8 cellular contexts compared by ENCODE assay signal in the genomic region with DNA sequence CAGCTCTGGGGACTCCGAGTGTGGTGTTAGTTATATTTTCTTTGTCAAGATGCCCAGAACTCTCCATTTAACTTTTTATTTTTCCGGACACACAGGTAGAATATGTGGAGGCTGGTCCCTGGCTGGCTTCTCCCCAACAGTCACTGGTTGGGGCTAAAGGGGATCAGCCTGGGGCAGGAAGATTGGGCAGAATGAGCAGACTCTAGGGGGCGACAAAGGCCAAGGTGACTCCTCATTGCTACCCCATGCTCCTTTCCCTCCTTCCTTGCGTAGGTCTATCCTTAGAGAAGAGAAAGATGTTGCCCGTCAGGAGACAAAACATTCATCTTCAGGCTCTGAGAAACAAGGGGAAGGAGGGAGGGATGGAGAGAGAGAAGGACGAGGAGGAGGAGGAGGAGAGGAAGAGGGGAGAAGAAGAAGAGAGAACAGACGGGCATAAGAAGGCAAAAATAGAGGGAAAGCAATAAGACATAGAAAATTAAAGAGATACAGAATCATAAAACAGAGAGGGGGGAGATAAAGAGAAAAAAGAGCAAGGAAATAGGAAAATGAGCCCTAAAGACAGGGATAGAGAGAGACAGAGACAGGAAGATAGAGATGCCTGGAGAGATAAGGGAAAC.
DNase-seq lines count a peak whose midpoint lies in the region; ATAC-seq, FAIRE-seq and TF ChIP-seq lines count a peak whose summit lies in the region.

No MANE protein-coding gene starts in this region.

- WGBS in HepG2 (ENCODE audit: low lambda C conversion rate) = 23% methylated on average over 7 of the region's 7 CpGs

- POLR2A ChIA-PET in HepG2 (lab: Yijun Ruan, JAX) (no interaction called here), HEK293T (lab: Yijun Ruan, JAX) (interaction anchor here (1.6 kb wide), 1 partner anchor 11 kb away, joined by 3 read pairs; no protein-coding TSS in a partner anchor)

- CTCF ChIA-PET in HepG2 (lab: Yijun Ruan, JAX; ENCODE audit: low intra/inter-chr PET ratio, low total read pairs) = interaction anchor here (1.3 to 1.4 kb wide), 2 partner anchors 182 to 198 kb away, joined by 3 to 5 read pairs; no protein-coding TSS in a partner anchor
- CTCF ChIA-PET in HEK293T (lab: Yijun Ruan, JAX) = interaction anchor here (1.3 to 1.9 kb wide), 2 partner anchors 90 to 182 kb away, joined by 3 to 10 read pairs; no protein-coding TSS in a partner anchor

- peaks cover 2% of the 10 kb centered on the region for H3K4me1 ChIP-seq in DND-41 (ENCODE audit: insufficient read depth, low read length)
- no peaks in the 10 kb centered on the region for H3K4me1 ChIP-seq in HepG2 (ENCODE audit: insufficient read depth, low read length)

- no peak for TF ChIP-seq RAD21 in HepG2 (CRISPR knock-in tag; IDR thresholded peaks at IDR 0.05)

- BruUV-seq in HepG2 (replicated peaks; lab: Mats Ljungman, UMichigan) = no TSS peak

- no peak overlapping the region for H3K9ac ChIP-seq in DND-41 (ENCODE audit: low read depth, low read length)
- H3K9ac ChIP-seq in HepG2 (ENCODE audit: insufficient read depth, low read depth, low read length) = no peak overlapping the region

- DNase-seq in DND-41 (peak; percentile 11), HT-29 (ENCODE audit: low spot score) (peak; percentile 71), HepG2 (ENCODE audit: low spot score) (peak; percentile 12), HEK293T (ENCODE audit: extremely low spot score) (no peak)
- DNase-seq in activated naive CD4-positive, alpha-beta T cell treated with Interleukin-2 at 50 U/mL for 16 hours = no peak

- H3K4me2 ChIP-seq in DND-41 (ENCODE audit: insufficient read depth, low read length) (no peak overlapping the region), HepG2 (ENCODE audit: low read depth, low read length) (no peak overlapping the region)

- H3K9me3 ChIP-seq in DND-41 (ENCODE audit: insufficient read depth, low read length, severe bottlenecking) = peaks cover 7% of the 10 kb centered on the region
- H3K9me3 ChIP-seq in HepG2 (ENCODE audit: low read length) = peaks cover 11% of the 10 kb centered on the region

- no peaks in the 10 kb centered on the region for H3K36me3 ChIP-seq in DND-41 (ENCODE audit: insufficient read depth, low read length)
- no peaks in the 10 kb centered on the region for H3K36me3 ChIP-seq in HepG2 (replicated peaks in 1 of 2; ENCODE audit: control insufficient read depth in 1 of 2, insufficient read depth in 2 of 2, low read length in 2 of 2)

- intact Hi-C loops in HepG2 (cut with micrococcal nuclease; ENCODE audit: unreplicated experiment) = loop anchor here (5.0 kb wide), 1 partner anchor 455 kb away; no protein-coding TSS in a partner anchor

- no peak overlapping the region for H3K27ac ChIP-seq in DND-41 (ENCODE audit: low read length)
- H3K27ac ChIP-seq in VCaP = peak overlapping the region; percentile 14; the same call in 1 of the 2 replicates
- no peak overlapping the region for H3K27ac ChIP-seq in HepG2 (ENCODE audit: extremely low read length, insufficient read depth, low read length)

- no peak for TF ChIP-seq POLR2A in HepG2 (IDR thresholded peaks at IDR 0.05; ENCODE audit: insufficient read depth in 1 of 2, low read depth in 2 of 2, low read length in 2 of 2)

- TF ChIP-seq CTCF in DND-41 (IDR thresholded peaks at IDR 0.05; ENCODE audit: borderline replicate concordance, extremely low read depth, low read length, poor library complexity, severe bottlenecking) = peak; percentile 66
- peak; percentile 87 for TF ChIP-seq CTCF in VCaP (conservative IDR thresholded peaks at IDR 0.05)
- TF ChIP-seq CTCF in HepG2 (CRISPR knock-in tag; IDR thresholded peaks at IDR 0.05) = peak; percentile 68

- TF ChIP-seq EP300 in HepG2 (IDR thresholded peaks at IDR 0.05; ENCODE audit: low read depth in 2 of 2, low read length in 2 of 2) = no peak
- TF ChIP-seq EP300 in HepG2 (CRISPR knock-in tag; IDR thresholded peaks at IDR 0.05; ENCODE audit: borderline replicate concordance) = no peak

- H3K27me3 ChIP-seq in DND-41 (ENCODE audit: insufficient read depth, low read length, poor library complexity) (peaks cover 14% of the 10 kb centered on the region), HepG2 (ENCODE audit: control insufficient read depth in 1 of 2, insufficient read depth in 2 of 2, low read length in 2 of 2) (peaks cover 3 to 6% of the 10 kb centered on the region in 2 experiments; a peak in 3 of 5 replicates)

- H3K79me2 ChIP-seq in DND-41 (ENCODE audit: insufficient read depth, low read length) (no peaks in the 10 kb centered on the region), HepG2 (ENCODE audit: insufficient read depth, low read length) (no peaks in the 10 kb centered on the region)

- no peak overlapping the region for H2AFZ ChIP-seq in DND-41 (ENCODE audit: low read depth, low read length)
- no peak overlapping the region for H2AFZ ChIP-seq in HepG2 (ENCODE audit: low read length)

- in situ Hi-C loops in HepG2 (cut with HindIII; ENCODE audit: extremely low pct_ligation_motif_present, low pct_unique_long_range_greater_than_20kb) = loop anchor here (5.0 kb wide), 1 partner anchor 185 kb away; no protein-coding TSS in a partner anchor

- no peaks in the 10 kb centered on the region for H4K20me1 ChIP-seq in DND-41 (ENCODE audit: insufficient read depth, low read length)
- no peaks in the 10 kb centered on the region for H4K20me1 ChIP-seq in HepG2 (ENCODE audit: insufficient read depth, low read length)

- H3K4me3 ChIP-seq in DND-41 (ENCODE audit: low read depth in 1 of 2, low read length in 2 of 2) (no peak overlapping the region), HepG2 (replicated peaks in 1 of 3; ENCODE audit: insufficient read depth in 1 of 3, low read depth in 2 of 3, low read length in 3 of 3) (no peak overlapping the region)

- FAIRE-seq in HepG2 (lab: Jason Lieb, UNC) = no peak

- ATAC-seq in DND-41 (ENCODE audit: insufficient read depth, low read depth) (peak; percentile 58; the same call in 1 of the 3 replicates), HepG2 (peak; percentile 64), HG02870 (IDR thresholded peaks at IDR 0.05; ENCODE audit: unreplicated experiment) (no peak), GM18873 (IDR thresholded peaks at IDR 0.05; ENCODE audit: low FRiP score, unreplicated experiment) (no peak)

TF ChIP-seq in HepG2, 621 proteins besides CTCF, POLR2A, EP300 and RAD21:
- peak; percentile 65 for TF ChIP-seq STAG1 (CRISPR knock-in tag; IDR thresholded peaks at IDR 0.05)
- no peak for TF ChIP-seq POGZ (CRISPR knock-in tag; IDR thresholded peaks at IDR 0.05)
- TF ChIP-seq NR2F6 (IDR thresholded peaks at IDR 0.05) = no peak
- TF ChIP-seq NR2F6 (CRISPR knock-in tag; IDR thresholded peaks at IDR 0.05) = no peak
- TF ChIP-seq SMC3 (IDR thresholded peaks at IDR 0.05; ENCODE audit: low read length) = peak; percentile 27; the same call in 1 of the 2 replicates
- TF ChIP-seq ZNF563 (CRISPR knock-in tag; IDR thresholded peaks at IDR 0.05) = no peak

TF ChIP-seq in HEK293T, 16 proteins besides CTCF, POLR2A, EP300 and RAD21:
- TF ChIP-seq FOXA1 (IDR thresholded peaks at IDR 0.05) (no peak), NFRKB (IDR thresholded peaks at IDR 0.05) (no peak)

Comparison
In these comparisons a context has a peak if more than half of its experiments do, and no peak if none do; other contexts are left out.
1. ATAC-seq: peak in DND-41 (single experiment) and HepG2 (single experiment); none in HG02870 (single experiment) and GM18873 (single experiment).
2. DNase-seq: peak in DND-41 (single experiment), HT-29 (single experiment) and HepG2 (single experiment); none in HEK293T (single experiment) and activated naive CD4-positive, alpha-beta T cell treated with Interleukin-2 at 50 U/mL for 16 hours (single experiment).
3. Peak in every context shown above with its lines, with median percentiles within 50 percentile points of each other: CTCF ChIP-seq.